23 cellular contexts compared by ENCODE assay signal in the genomic region with DNA sequence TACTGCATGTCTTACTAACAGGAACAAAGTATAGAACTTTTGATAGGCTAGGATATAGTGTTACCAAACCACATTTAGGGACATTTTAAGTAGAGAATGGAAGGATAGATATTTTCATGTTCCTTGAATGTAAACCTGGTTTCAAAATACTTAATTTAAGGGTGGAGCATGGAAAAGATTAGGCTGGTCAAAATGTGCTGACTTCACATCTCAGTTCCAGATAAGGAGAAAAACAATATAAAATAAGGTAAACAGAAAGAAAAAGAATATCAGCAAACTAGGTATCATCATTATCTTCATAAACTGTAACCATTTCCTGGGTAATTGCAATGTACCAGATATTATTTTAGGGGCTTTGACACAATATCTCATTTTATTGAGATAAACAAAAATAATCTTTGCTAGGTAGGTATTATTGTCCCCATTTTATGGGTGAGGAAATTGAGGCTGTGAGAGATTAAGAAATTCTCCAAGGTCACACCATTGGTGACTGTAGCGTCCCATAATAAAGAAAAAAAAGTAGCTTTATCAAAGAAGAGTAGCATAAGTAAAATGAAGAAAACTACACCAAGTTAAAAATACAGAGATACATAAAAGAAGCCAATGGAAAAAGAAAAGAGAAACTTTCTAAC. TPM values are rescaled to one million over a fixed set of nuclear protein-coding genes. Genes with fewer than 3 reads are reported as not detected.
DNase-seq lines count a peak whose midpoint lies in the region; ATAC-seq, FAIRE-seq and TF ChIP-seq lines count a peak whose summit lies in the region.
"Had no signal": no experiment of that assay in that cellular context is flagged by ENCODE, and none has a peak within 500 bp of the region (broad histone marks: within the 10 kb centered on the region; RNA-seq: fewer than 3 reads in every experiment).

No MANE protein-coding gene starts in this region.

- TF ChIP-seq RAD21 in HepG2 (CRISPR knock-in tag; IDR thresholded peaks at IDR 0.05) (no peak), K562 (CRISPR knock-in tag; conservative IDR thresholded peaks at IDR 0.05 in 1 of 2, IDR thresholded peaks at IDR 0.05 in 1 of 2) (no peak)

- no peak overlapping the region for H3K4me3 ChIP-seq in HepG2 (replicated peaks in 1 of 3; ENCODE audit: insufficient read depth in 1 of 3, low read depth in 2 of 3, low read length in 3 of 3)
- no peak overlapping the region for H3K4me3 ChIP-seq in right lobe of liver
- peak overlapping the region; percentile 20; the same call in 1 of the 2 replicates for H3K4me3 ChIP-seq in AG10803 (ENCODE audit: low read length)
- H3K4me3 ChIP-seq in K562 = no peak overlapping the region
- H3K4me3 ChIP-seq in prostate gland = peak overlapping the region; percentile 24 to 43
- no peak overlapping the region for H3K4me3 ChIP-seq in WERI-Rb-1 (ENCODE audit: low read depth, low read length)
- H3K4me3 ChIP-seq: BLaER1, GM12878 had no signal

- CTCF ChIA-PET in HepG2 (lab: Yijun Ruan, JAX; ENCODE audit: low intra/inter-chr PET ratio, low total read pairs) (no interaction called here), K562 (lab: Yijun Ruan, JAX; ENCODE audit: low intra/inter-chr PET ratio) (no interaction called here)

- WGBS in HepG2 (ENCODE audit: low lambda C conversion rate) = 80% methylated on average over 1 of the region's 1 CpG
- 89% methylated on average over 1 of the region's 1 CpG for WGBS in right lobe of liver (ENCODE audit: insufficient coverage, low coverage, low lambda C conversion rate, missing lambda C conversion rate)
- WGBS in K562 (ENCODE audit: insufficient coverage, low coverage, missing lambda C conversion rate) = 92% methylated on average over 1 of the region's 1 CpG
- 94% methylated on average over 1 of the region's 1 CpG for WGBS in prostate gland

- no peak for DNase-seq in HepG2 (ENCODE audit: low spot score)
- no peak for DNase-seq in right lobe of liver
- DNase-seq in AG10803 (ENCODE audit: low read depth) = no peak
- DNase-seq in K562 (ENCODE audit: extremely low read depth in 1 of 4, low spot score in 3 of 4) = no peak
- DNase-seq in prostate gland (ENCODE audit: low spot score) = no peak
- DNase-seq in activated T-cell treated with anti-CD3 and anti-CD28 coated beads, Interleukin-2, amount 50 U/mL, for 72 hours = no peak
- no peak for DNase-seq in WERI-Rb-1
- no peak for DNase-seq in GM12892 (ENCODE audit: insufficient read length)
- DNase-seq: 8988T; BE2C; C1 segment of cervical spinal cord; CD4-positive, alpha-beta memory T cell; CD4-positive, CD25-positive, alpha-beta regulatory T cell; CD8-positive, alpha-beta memory T cell; DMS 273 treated with DMSO at 0.1 percent for 48 hours; DMS79; DND-41; EL; GDM1 had no signal

- ATAC-seq in HepG2 = no peak
- no peak for ATAC-seq in right lobe of liver
- ATAC-seq in K562 = no peak
- ATAC-seq in activated T-cell treated with anti-CD3 and anti-CD28 coated beads, Interleukin-2, amount 50 U/mL, for 72 hours (replicated peaks in 1 of 2) = no peak
- ATAC-seq: GM12878 had no signal

- H3K9ac ChIP-seq in HepG2 (ENCODE audit: insufficient read depth, low read depth, low read length) (no peak overlapping the region), K562 (ENCODE audit: insufficient read depth in 1 of 2, low read depth in 2 of 2, low read length in 2 of 2) (no peak overlapping the region)
- H3K9ac ChIP-seq: BLaER1 had no signal

- no peaks in the 10 kb centered on the region for H3K36me3 ChIP-seq in HepG2 (replicated peaks in 1 of 2; ENCODE audit: control insufficient read depth in 1 of 2, insufficient read depth in 2 of 2, low read length in 2 of 2)
- H3K36me3 ChIP-seq in right lobe of liver = no peaks in the 10 kb centered on the region
- no peaks in the 10 kb centered on the region for H3K36me3 ChIP-seq in K562 (ENCODE audit: control insufficient read depth, insufficient read depth, low read length)
- H3K36me3 ChIP-seq in prostate gland = no peaks in the 10 kb centered on the region
- H3K36me3 ChIP-seq in WERI-Rb-1 = no peaks in the 10 kb centered on the region
- H3K36me3 ChIP-seq: BE2C, BLaER1 had no signal

- no peaks in the 10 kb centered on the region for H3K9me3 ChIP-seq in HepG2 (ENCODE audit: low read length)
- no peaks in the 10 kb centered on the region for H3K9me3 ChIP-seq in right lobe of liver
- no peaks in the 10 kb centered on the region for H3K9me3 ChIP-seq in K562 (replicated peaks; ENCODE audit: control insufficient read depth, insufficient read depth, low read depth, low read length)
- H3K9me3 ChIP-seq in prostate gland = no peaks in the 10 kb centered on the region
- H3K9me3 ChIP-seq in WERI-Rb-1 (ENCODE audit: severe bottlenecking) = no peaks in the 10 kb centered on the region
- H3K9me3 ChIP-seq: BE2C, BLaER1 had no signal

- H3K36me3 Mint-ChIP-seq in activated T-cell treated with anti-CD3 and anti-CD28 coated beads, Interleukin-2, amount 50 U/mL, for 72 hours (ENCODE audit: insufficient read depth in 2 of 2) = no peaks in the 10 kb centered on the region
- H3K36me3 Mint-ChIP-seq: CD14-positive monocyte; CD4-positive, alpha-beta memory T cell; CD4-positive, CD25-positive, alpha-beta regulatory T cell; CD8-positive, alpha-beta memory T cell had no signal

- no TSS peak for BruUV-seq in HepG2 (replicated peaks; lab: Mats Ljungman, UMichigan)
- BruUV-seq in K562 (replicated peaks; lab: Mats Ljungman, UMichigan) = no TSS peak

- peak overlapping the region; percentile 30 for H3K4me2 ChIP-seq in HepG2 (ENCODE audit: low read depth, low read length)
- H3K4me2 ChIP-seq in K562 (ENCODE audit: insufficient read depth, low read length) = no peak overlapping the region
- H3K4me2 ChIP-seq: BLaER1 had no signal

- POLR2A ChIA-PET in HepG2 (lab: Yijun Ruan, JAX) (no interaction called here), K562 (lab: Yijun Ruan, JAX) (interaction anchor here (0.6 kb wide), 2 partner anchors 11 to 173 kb away, joined by 3 to 4 read pairs; no protein-coding TSS in a partner anchor)

- no peak for TF ChIP-seq CTCF in HepG2 (CRISPR knock-in tag; IDR thresholded peaks at IDR 0.05)
- no peak for TF ChIP-seq CTCF in right lobe of liver (IDR thresholded peaks at IDR 0.05)
- TF ChIP-seq CTCF in AG10803 (conservative IDR thresholded peaks at IDR 0.05; ENCODE audit: low read length) = no peak
- TF ChIP-seq CTCF in K562 (IDR thresholded peaks at IDR 0.05 in 2 of 3, conservative IDR thresholded peaks at IDR 0.05 in 1 of 3; ENCODE audit: insufficient read depth in 2 of 3, low read depth in 1 of 3, low read length in 3 of 3) = no peak
- TF ChIP-seq CTCF in prostate gland (IDR thresholded peaks at IDR 0.05) = no peak
- TF ChIP-seq CTCF in WERI-Rb-1 (IDR thresholded peaks at IDR 0.05; ENCODE audit: low read depth, low read length) = no peak

- no peak overlapping the region for H3K4me3 Mint-ChIP-seq in activated T-cell treated with anti-CD3 and anti-CD28 coated beads, Interleukin-2, amount 50 U/mL, for 72 hours
- H3K4me3 Mint-ChIP-seq: CD14-positive monocyte; CD4-positive, alpha-beta memory T cell; CD4-positive, CD25-positive, alpha-beta regulatory T cell; CD8-positive, alpha-beta memory T cell had no signal

- intact Hi-C loops in HepG2 (cut with micrococcal nuclease; ENCODE audit: unreplicated experiment) (no loop called here), right lobe of liver (cut with DNase I) (no loop called here), K562 (cut with micrococcal nuclease) (loop anchor here (1.0 kb wide), 2 partner anchors 86 to 163 kb away; no protein-coding TSS in a partner anchor), prostate gland (cut with DNase I) (no loop called here)

- H4K20me1 ChIP-seq in HepG2 (ENCODE audit: insufficient read depth, low read length) = no peaks in the 10 kb centered on the region
- no peaks in the 10 kb centered on the region for H4K20me1 ChIP-seq in K562 (replicated peaks; ENCODE audit: control insufficient read depth, insufficient read depth, low read length)
- H4K20me1 ChIP-seq: BLaER1 had no signal

- H2AFZ ChIP-seq in HepG2 (ENCODE audit: low read length) = no peak overlapping the region
- H2AFZ ChIP-seq in K562 (ENCODE audit: low read depth, low read length) = no peak overlapping the region

- H3K9me1 ChIP-seq in K562 (ENCODE audit: control insufficient read depth, insufficient read depth, low read length) = no peaks in the 10 kb centered on the region

- no peaks in the 10 kb centered on the region for H3K79me2 ChIP-seq in HepG2 (ENCODE audit: insufficient read depth, low read length)
- H3K79me2 ChIP-seq in K562 (ENCODE audit: control insufficient read depth, insufficient read depth, low read length) = 0 out of 3 replicates have a peak, but pooled peaks cover 3% of the 10 kb centered on the region

- TF ChIP-seq EP300 in HepG2 (IDR thresholded peaks at IDR 0.05; ENCODE audit: low read depth in 2 of 2, low read length in 2 of 2) (no peak), HepG2 (CRISPR knock-in tag; IDR thresholded peaks at IDR 0.05; ENCODE audit: borderline replicate concordance) (no peak), K562 (IDR thresholded peaks at IDR 0.05; ENCODE audit: low read length) (no peak)

- no peak overlapping the region for H3K27ac Mint-ChIP-seq in activated T-cell treated with anti-CD3 and anti-CD28 coated beads, Interleukin-2, amount 50 U/mL, for 72 hours
- H3K27ac Mint-ChIP-seq: CD14-positive monocyte; CD4-positive, alpha-beta memory T cell; CD4-positive, CD25-positive, alpha-beta regulatory T cell; CD8-positive, alpha-beta memory T cell had no signal

- H3K4me1 ChIP-seq in HepG2 (ENCODE audit: insufficient read depth, low read length) (peaks cover 55% of the 10 kb centered on the region), right lobe of liver (peaks cover 0 to 40% (median 0%) of the 10 kb centered on the region in 4 donors), K562 (replicated peaks in 1 of 2; ENCODE audit: control insufficient read depth in 2 of 2, insufficient read depth in 2 of 2, low read length in 2 of 2) (peaks cover 27 to 40% of the 10 kb centered on the region in 2 experiments), prostate gland (replicated peaks) (no peaks in the 10 kb centered on the region)

- H3K27ac ChIP-seq in HepG2 (ENCODE audit: extremely low read length, insufficient read depth, low read length) = no peak overlapping the region
- H3K27ac ChIP-seq in right lobe of liver = no peak overlapping the region
- no peak overlapping the region for H3K27ac ChIP-seq in K562 (ENCODE audit: extremely low read depth, low read depth, low read length)
- H3K27ac ChIP-seq in prostate gland = peak overlapping the region in 1 of 2 donors; percentile 73
- H3K27ac ChIP-seq in WERI-Rb-1 = no peak overlapping the region
- H3K27ac ChIP-seq: BLaER1 had no signal

- H3K27me3 ChIP-seq in HepG2 (ENCODE audit: control insufficient read depth in 1 of 2, insufficient read depth in 2 of 2, low read length in 2 of 2) = peaks cover 0 to 6% of the 10 kb centered on the region in 2 experiments; a peak in 1 of 5 replicates
- no peaks in the 10 kb centered on the region for H3K27me3 ChIP-seq in right lobe of liver
- H3K27me3 ChIP-seq in K562 (ENCODE audit: control insufficient read depth in 2 of 2, insufficient read depth in 2 of 2, low read length in 2 of 2) = no peaks in the 10 kb centered on the region
- H3K27me3 ChIP-seq in prostate gland (replicated peaks; ENCODE audit: insufficient read depth) = no peaks in the 10 kb centered on the region
- H3K27me3 ChIP-seq in WERI-Rb-1 (ENCODE audit: insufficient read depth, low read depth, severe bottlenecking) = no peaks in the 10 kb centered on the region
- H3K27me3 ChIP-seq: BE2C, BLaER1 had no signal

- FAIRE-seq in HepG2 (lab: Jason Lieb, UNC) = no peak
- no peak for FAIRE-seq in K562 (lab: Jason Lieb, UNC)
- no peak for FAIRE-seq in GM12892 (lab: Jason Lieb, UNC)
- FAIRE-seq: A204.1, GM12878 had no signal

- in situ Hi-C loops in HepG2 (cut with HindIII; ENCODE audit: extremely low pct_ligation_motif_present, low pct_unique_long_range_greater_than_20kb) (no loop called here), K562 (cut with MboI) (no loop called here)

- H3K27me3 Mint-ChIP-seq in activated T-cell treated with anti-CD3 and anti-CD28 coated beads, Interleukin-2, amount 50 U/mL, for 72 hours (ENCODE audit: low read depth) = peaks cover 40% of the 10 kb centered on the region

- peaks cover 10% of the 10 kb centered on the region for H3K4me1 Mint-ChIP-seq in activated T-cell treated with anti-CD3 and anti-CD28 coated beads, Interleukin-2, amount 50 U/mL, for 72 hours (ENCODE audit: low read depth)

- H3K9me3 Mint-ChIP-seq in activated T-cell treated with anti-CD3 and anti-CD28 coated beads, Interleukin-2, amount 50 U/mL, for 72 hours = no peaks in the 10 kb centered on the region

- TF ChIP-seq POLR2A in HepG2 (IDR thresholded peaks at IDR 0.05; ENCODE audit: insufficient read depth in 1 of 2, low read depth in 2 of 2, low read length in 2 of 2) = no peak
- TF ChIP-seq POLR2A in right lobe of liver (IDR thresholded peaks at IDR 0.05) = no peak
- no peak for TF ChIP-seq POLR2A in K562 (conservative IDR thresholded peaks at IDR 0.05)
- no peak for TF ChIP-seq POLR2A in prostate gland (IDR thresholded peaks at IDR 0.05)
- TF ChIP-seq POLR2A in GM12892 (IDR thresholded peaks at IDR 0.05; ENCODE audit: low read depth, low read length) = no peak

RNA-seq across cellular contexts. Expression of gene PDE11A, which starts 3.6 kb away (rescaled TPM):
- total RNA-seq in HepG2 (2016; rRNA removed; fragmentation: Illumina TruSeq; extraction: Trizol) (1.2 and 1.4 TPM in 2 replicates), right lobe of liver (1 to 10 TPM; 1.2 to 9.4 (median 6.3) TPM), K562 (2014; rRNA removed) (5.4 and 5.6 TPM in 2 replicates), K562 (2014; rRNA removed; fragmentation: Illumina TruSeq; extraction: Trizol) (7.8 and 8.7 TPM in 2 replicates), K562 (2015; rRNA removed; fragmentation: Illumina TruSeq; extraction: Trizol) (21.3 and 22.1 TPM in 2 replicates), K562 (2021) (5.7 and 6.0 TPM in 2 replicates), prostate gland (10 to 100 TPM; 14.9 to 26.6 TPM)
- 0.79 and 1.2 TPM in 2 replicates for total RNA-seq in HepG2 (2016; cell fraction: cytosol; rRNA removed; fragmentation: Illumina TruSeq; extraction: Trizol; ENCODE audit: low read depth)
- total RNA-seq in HepG2 (2016; cell fraction: insoluble cytoplasmic fraction; rRNA removed; fragmentation: Illumina TruSeq; extraction: Trizol) = 1.1 and 1.2 TPM in 2 replicates
- 0.38 and 0.56 TPM in 2 replicates for total RNA-seq in HepG2 (2016; cell fraction: membrane; rRNA removed; fragmentation: Illumina TruSeq; extraction: Trizol)
- total RNA-seq in HepG2 (2016; cell fraction: nucleus; rRNA removed; fragmentation: Illumina TruSeq; extraction: Trizol) = 2.1 and 2.5 TPM in 2 replicates
- polyA plus RNA-seq in HepG2 (2011; rRNA removed) (1.3 and 1.7 TPM in 2 replicates), K562 (2011; rRNA removed) (0.80 and 8.9 TPM in 2 replicates), K562 (2014; fragmentation: Illumina TruSeq; extraction: Trizol) (5.1 and 6.2 TPM in 2 replicates), K562 (2014; fragmentation: Nextera tagmentation; extraction: Ambion mirVana) (1 to 10 TPM; 3.2 to 3.9 TPM), K562 (2014; rRNA removed) (4.5 TPM in 2 replicates)
- polyA plus RNA-seq in HepG2 (2011; cell fraction: cytosol; rRNA removed) = 0.95 and 0.97 TPM in 2 replicates
- 2.0 and 2.4 TPM in 2 replicates for polyA plus RNA-seq in HepG2 (2011; cell fraction: nucleus; rRNA removed)
- polyA plus RNA-seq in HepG2 (2012) = 0.32 and 0.47 TPM in 2 replicates
- 0.01 and 0.05 TPM in 2 replicates for polyA plus RNA-seq in HepG2 (2016; cell fraction: cytosol; fragmentation: Illumina TruSeq; extraction: Trizol; ENCODE audit: low read depth)
- 0.70 and 0.73 TPM in 2 replicates for polyA plus RNA-seq in HepG2 (2016; cell fraction: insoluble cytoplasmic fraction; fragmentation: Illumina TruSeq; extraction: Trizol; ENCODE audit: low read depth)
- polyA plus RNA-seq in HepG2 (2016; cell fraction: membrane; fragmentation: Illumina TruSeq; extraction: Trizol; ENCODE audit: low read depth) = 0.10 and 0.12 TPM in 2 replicates
- 1.9 TPM in 2 replicates for polyA plus RNA-seq in HepG2 (2016; cell fraction: nucleus; fragmentation: Illumina TruSeq; extraction: Trizol; ENCODE audit: insufficient read depth, low read depth)
- 0.05 and 2.9 TPM in 2 replicates for polyA minus RNA-seq in HepG2 (2011; rRNA and poly(A)+ RNA removed; ENCODE audit: low replicate concordance)
- polyA minus RNA-seq in HepG2 (2011; cell fraction: cytosol; rRNA and poly(A)+ RNA removed) = 3.0 and 3.2 TPM in 2 replicates
- 6.2 and 8.8 TPM in 2 replicates for polyA minus RNA-seq in HepG2 (2011; cell fraction: nucleus; rRNA and poly(A)+ RNA removed)
- total RNA-seq in K562 (2011; cell fraction: chromatin; rRNA removed; ENCODE audit: low replicate concordance) = 5.8 and 6.3 TPM in 2 replicates
- 3.3 and 3.5 TPM in 2 replicates for total RNA-seq in K562 (2011; cell fraction: nucleolus; rRNA removed)
- total RNA-seq in K562 (2011; cell fraction: nucleoplasm; rRNA removed) = 3.0 and 4.0 TPM in 2 replicates
- polyA plus RNA-seq in K562 (2011; cell fraction: cytosol; rRNA removed) = 0.52 and 5.2 TPM in 2 replicates
- 1.1 and 10.5 TPM in 2 replicates for polyA plus RNA-seq in K562 (2011; cell fraction: nucleus; rRNA removed)
- polyA plus RNA-seq in K562 (2012) = 6.9 and 15.2 TPM in 2 replicates
- polyA minus RNA-seq in K562 (2011; rRNA and poly(A)+ RNA removed) = 1.0 and 19.7 TPM in 2 replicates
- polyA minus RNA-seq in K562 (2011; cell fraction: cytosol; rRNA and poly(A)+ RNA removed) = 1.1 and 4.9 TPM in 2 replicates
- 1.1 and 4.3 TPM in 2 replicates for polyA minus RNA-seq in K562 (2011; cell fraction: nucleus; rRNA and poly(A)+ RNA removed)
- not detected for total RNA-seq in activated T-cell treated with anti-CD3 and anti-CD28 coated beads, Interleukin-2, amount 50 U/mL, for 72 hours
- polyA plus RNA-seq in GM12892 (2012; ENCODE audit: missing spikeins) = not detected
- total RNA-seq: CD4-positive, alpha-beta memory T cell; CD4-positive, CD25-positive, alpha-beta regulatory T cell; CD8-positive, alpha-beta memory T cell had no signal
- polyA plus RNA-seq: CD14-positive monocyte; CD4-positive, alpha-beta memory T cell; CD4-positive, CD25-positive, alpha-beta regulatory T cell; CD8-positive, alpha-beta memory T cell had no signal

RNA-seq across cellular contexts. Expression of gene RBM45, which starts 43.3 kb away (rescaled TPM):
- total RNA-seq in HepG2 (2016; rRNA removed; fragmentation: Illumina TruSeq; extraction: Trizol) (25.2 and 30.4 TPM in 2 replicates), right lobe of liver (1 to 10 TPM; 5.1 to 7.4 (median 5.6) TPM), K562 (2014; rRNA removed) (14.7 and 15.0 TPM in 2 replicates), K562 (2014; rRNA removed; fragmentation: Illumina TruSeq; extraction: Trizol) (20.8 and 24.4 TPM in 2 replicates), K562 (2015; rRNA removed; fragmentation: Illumina TruSeq; extraction: Trizol) (21.0 and 22.0 TPM in 2 replicates), K562 (2021) (13.1 and 16.8 TPM in 2 replicates), prostate gland (10 to 100 TPM in 1 of 2 donors, 1 to 10 TPM in 1; 9.7 to 19.0 TPM)
- total RNA-seq in HepG2 (2016; cell fraction: cytosol; rRNA removed; fragmentation: Illumina TruSeq; extraction: Trizol; ENCODE audit: low read depth) = 2.2 and 3.2 TPM in 2 replicates
- 23.2 and 30.4 TPM in 2 replicates for total RNA-seq in HepG2 (2016; cell fraction: insoluble cytoplasmic fraction; rRNA removed; fragmentation: Illumina TruSeq; extraction: Trizol)
- total RNA-seq in HepG2 (2016; cell fraction: membrane; rRNA removed; fragmentation: Illumina TruSeq; extraction: Trizol) = 6.4 and 7.0 TPM in 2 replicates
- total RNA-seq in HepG2 (2016; cell fraction: nucleus; rRNA removed; fragmentation: Illumina TruSeq; extraction: Trizol) = 21.4 and 22.9 TPM in 2 replicates
- polyA plus RNA-seq in HepG2 (2011; rRNA removed) (4.2 and 5.7 TPM in 2 replicates), K562 (2011; rRNA removed) (13.1 and 17.9 TPM in 2 replicates), K562 (2014; fragmentation: Illumina TruSeq; extraction: Trizol) (12.5 and 15.0 TPM in 2 replicates), K562 (2014; fragmentation: Nextera tagmentation; extraction: Ambion mirVana) (1 to 10 TPM; 6.7 to 9.9 TPM), K562 (2014; rRNA removed) (16.2 and 19.9 TPM in 2 replicates)
- 2.2 TPM in 2 replicates for polyA plus RNA-seq in HepG2 (2011; cell fraction: cytosol; rRNA removed)
- polyA plus RNA-seq in HepG2 (2011; cell fraction: nucleus; rRNA removed) = 4.0 and 4.5 TPM in 2 replicates
- polyA plus RNA-seq in HepG2 (2012) = 6.6 and 6.9 TPM in 2 replicates
- 0.85 and 1.4 TPM in 2 replicates for polyA plus RNA-seq in HepG2 (2016; cell fraction: cytosol; fragmentation: Illumina TruSeq; extraction: Trizol; ENCODE audit: low read depth)
- polyA plus RNA-seq in HepG2 (2016; cell fraction: insoluble cytoplasmic fraction; fragmentation: Illumina TruSeq; extraction: Trizol; ENCODE audit: low read depth) = 20.1 and 23.5 TPM in 2 replicates
- polyA plus RNA-seq in HepG2 (2016; cell fraction: membrane; fragmentation: Illumina TruSeq; extraction: Trizol; ENCODE audit: low read depth) = 2.9 and 3.3 TPM in 2 replicates
- 21.9 and 22.2 TPM in 2 replicates for polyA plus RNA-seq in HepG2 (2016; cell fraction: nucleus; fragmentation: Illumina TruSeq; extraction: Trizol; ENCODE audit: insufficient read depth, low read depth)
- 5.7 and 5.8 TPM in 2 replicates for polyA minus RNA-seq in HepG2 (2011; rRNA and poly(A)+ RNA removed; ENCODE audit: low replicate concordance)
- 1.6 and 2.4 TPM in 2 replicates for polyA minus RNA-seq in HepG2 (2011; cell fraction: cytosol; rRNA and poly(A)+ RNA removed)
- 13.0 and 14.2 TPM in 2 replicates for polyA minus RNA-seq in HepG2 (2011; cell fraction: nucleus; rRNA and poly(A)+ RNA removed)
- total RNA-seq in K562 (2011; cell fraction: chromatin; rRNA removed; ENCODE audit: low replicate concordance) = 10.8 and 27.2 TPM in 2 replicates
- total RNA-seq in K562 (2011; cell fraction: nucleolus; rRNA removed) = 6.3 and 8.6 TPM in 2 replicates
- total RNA-seq in K562 (2011; cell fraction: nucleoplasm; rRNA removed) = 8.9 and 11.3 TPM in 2 replicates
- 3.9 and 4.2 TPM in 2 replicates for polyA plus RNA-seq in K562 (2011; cell fraction: cytosol; rRNA removed)
- 10.7 and 11.5 TPM in 2 replicates for polyA plus RNA-seq in K562 (2011; cell fraction: nucleus; rRNA removed)
- 12.6 and 14.6 TPM in 2 replicates for polyA plus RNA-seq in K562 (2012)
- 10.7 TPM in 2 replicates for polyA minus RNA-seq in K562 (2011; rRNA and poly(A)+ RNA removed)
- polyA minus RNA-seq in K562 (2011; cell fraction: cytosol; rRNA and poly(A)+ RNA removed) = 3.2 and 3.9 TPM in 2 replicates
- polyA minus RNA-seq in K562 (2011; cell fraction: nucleus; rRNA and poly(A)+ RNA removed) = 15.6 and 20.0 TPM in 2 replicates
- 10 to 100 TPM; 10.5 to 10.8 TPM for total RNA-seq in activated T-cell treated with anti-CD3 and anti-CD28 coated beads, Interleukin-2, amount 50 U/mL, for 72 hours
- polyA plus RNA-seq in GM12892 (2012; ENCODE audit: missing spikeins) = 12.2 TPM

Comparison
In these comparisons a context has a peak if more than half of its experiments do, and no peak if none do; other contexts are left out.
1. H3K4me3 ChIP-seq: peak in AG10803 (single experiment) and prostate gland (2 of 2); none in HepG2 (0 of 3), right lobe of liver (0 of 3), K562 (single experiment) and WERI-Rb-1 (single experiment).
2. Of the 241 proteins assayed by ChIP-seq in both HepG2 and K562: peak only in HepG2: MAFF and MAFK; only in K562: ADNP, ESRRA and MAFG; in both: none; in neither: 236.